Comparison of ENCODE assay signal across 16 cellular contexts in the genomic region with DNA sequence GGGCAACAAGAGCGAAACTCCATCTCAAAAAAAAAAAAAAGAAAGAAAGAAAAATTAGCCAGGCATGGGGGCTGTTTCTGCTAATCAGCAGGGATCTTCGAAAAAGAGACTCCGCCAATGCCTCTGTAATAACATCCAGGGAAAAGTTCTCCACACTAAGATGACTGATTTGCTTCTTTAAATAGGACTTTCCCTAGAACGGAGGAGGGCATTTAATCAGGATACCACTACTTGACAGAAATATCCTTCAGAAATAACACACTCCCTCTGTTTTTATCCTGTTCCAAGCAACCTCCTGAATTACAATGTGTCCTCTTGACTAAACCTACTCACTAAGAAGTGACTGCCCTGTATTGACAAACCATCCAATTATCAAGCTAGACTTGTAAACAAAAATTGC. TPM values are rescaled to one million over a fixed set of nuclear protein-coding genes. Genes with fewer than 3 reads are reported as not detected.
DNase-seq lines count a peak whose midpoint lies in the region; ATAC-seq and TF ChIP-seq lines count a peak whose summit lies in the region.
"Had no signal": no experiment of that assay in that cellular context is flagged by ENCODE, and none has a peak within 500 bp of the region (broad histone marks: within the 10 kb centered on the region; RNA-seq: fewer than 3 reads in every experiment).

No MANE protein-coding gene starts in this region.

- H2AFZ ChIP-seq in PC-9, result no peak overlapping the region
- H2AFZ ChIP-seq: GM23248 had no signal

- no peak overlapping the region for H3K4me2 ChIP-seq in PC-9
- H3K4me2 ChIP-seq: BLaER1 treated with 17β-estradiol and CSF1 and Interleukin-3, amounts not matched to agents 10 nM and 100 nM had no signal

- peaks cover 68% of the 10 kb centered on the region for H4K20me1 ChIP-seq in PC-9 (ENCODE audit: insufficient read depth)

- peaks cover 55% of the 10 kb centered on the region for H3K9me3 Mint-ChIP-seq in nephron progenitor cell

- TF ChIP-seq CTCF in PC-9 (conservative IDR thresholded peaks at IDR 0.05), result no peak
- no peak for TF ChIP-seq CTCF in psoas muscle (IDR thresholded peaks at IDR 0.05)
- TF ChIP-seq CTCF in prostate gland (IDR thresholded peaks at IDR 0.05), result no peak
- no peak for TF ChIP-seq CTCF in nephron progenitor cell (IDR thresholded peaks at IDR 0.05)

- ATAC-seq in left cardiac atrium (peak; percentile 40 to 81), psoas muscle (peak in 3 of 4 donors; percentile 30 to 75 (median 44))
- ATAC-seq: HCT116, Panc1 had no signal

- no peaks in the 10 kb centered on the region; the same call in none of the 2 replicates for H3K9me3 ChIP-seq in PC-9 (ENCODE audit: insufficient read depth, low read depth)
- no peaks in the 10 kb centered on the region for H3K9me3 ChIP-seq in psoas muscle
- H3K9me3 ChIP-seq in prostate gland, result no peaks in the 10 kb centered on the region

- no peaks in the 10 kb centered on the region for H3K4me1 Mint-ChIP-seq in nephron progenitor cell

- BruUV-seq in PC-9 (replicated peaks; lab: Mats Ljungman, UMichigan), result no TSS peak

- no peaks in the 10 kb centered on the region for H3F3A ChIP-seq in PC-9 (ENCODE audit: insufficient read depth, low read depth)

- H3K27me3 ChIP-seq in PC-9 (ENCODE audit: insufficient read depth, low read depth) (no peaks in the 10 kb centered on the region), psoas muscle (ENCODE audit: insufficient read depth in 3 of 3, low read length in 2 of 3) (no peaks in the 10 kb centered on the region), prostate gland (replicated peaks; ENCODE audit: insufficient read depth) (no peaks in the 10 kb centered on the region)
- H3K27me3 ChIP-seq: BLaER1 treated with 17β-estradiol and CSF1 and Interleukin-3, amounts not matched to agents 10 nM and 100 nM had no signal

- WGBS in psoas muscle, 3 donors, result 49 to 73% (median 55%) methylated on average over 4 of the region's 4 CpGs
- WGBS in prostate gland, result 80% methylated on average over 4 of the region's 4 CpGs

- intact Hi-C loops in PC-9 (cut with micrococcal nuclease; ENCODE audit: unreplicated experiment), result no loop called here
- intact Hi-C loops in left cardiac atrium (cut with DNase I), result no loop called here
- intact Hi-C loops in psoas muscle (cut with DNase I), result no loop called here
- intact Hi-C loops in prostate gland (cut with DNase I), result no loop called here

- H3K79me2 ChIP-seq in PC-9 (ENCODE audit: low read depth), result peaks cover 87% of the 10 kb centered on the region

- H3K4me1 ChIP-seq in PC-9 (replicated peaks; ENCODE audit: insufficient read depth) (no peaks in the 10 kb centered on the region), psoas muscle (peaks cover 24% of the 10 kb centered on the region), prostate gland (replicated peaks) (no peaks in the 10 kb centered on the region)

- H3K27ac ChIP-seq in PC-9, result 0 out of 2 replicates have a peak overlapping the region, but pooled peaks have one; percentile 3
- peak overlapping the region; percentile 4 for H3K27ac ChIP-seq in psoas muscle
- no peak overlapping the region for H3K27ac ChIP-seq in prostate gland
- H3K27ac ChIP-seq: BLaER1 treated with 17β-estradiol and CSF1 and Interleukin-3, amounts not matched to agents 10 nM and 100 nM; GM23248 had no signal

- H3K9me2 ChIP-seq in PC-9 (ENCODE audit: insufficient read depth), result no peaks in the 10 kb centered on the region

- H3K27me3 Mint-ChIP-seq in nephron progenitor cell (ENCODE audit: low read depth, poor library complexity), result no peaks in the 10 kb centered on the region

- CTCF ChIA-PET in PC-9 (lab: Charles Lee), result interaction anchor here (0.6 kb wide), 1 partner anchor 55 kb away, joined by 7 read pairs; no protein-coding TSS in a partner anchor

- no peak overlapping the region for H3K27ac Mint-ChIP-seq in nephron progenitor cell

- no peak overlapping the region for H3K4me3 ChIP-seq in PC-9
- no peak overlapping the region for H3K4me3 ChIP-seq in psoas muscle
- H3K4me3 ChIP-seq in prostate gland, result no peak overlapping the region
- H3K4me3 ChIP-seq: BLaER1 treated with 17β-estradiol and CSF1 and Interleukin-3, amounts not matched to agents 10 nM and 100 nM; GM23248 had no signal

- POLR2A ChIA-PET in PC-9 (lab: Charles Lee; ENCODE audit: unreplicated experiment), result no interaction called here

- peaks cover 87% of the 10 kb centered on the region for H3K36me3 Mint-ChIP-seq in nephron progenitor cell (ENCODE audit: low read depth)

- peak; percentile 12 for DNase-seq in NCI-H2171 treated with DMSO at 0.1 percent for 48 hours (lab: John Stamatoyannopoulos, UW)
- DNase-seq in NCI-H2171 (lab: John Stamatoyannopoulos, UW), result no peak
- DNase-seq in PC-9, result no peak
- DNase-seq in left cardiac atrium, result no peak
- DNase-seq in psoas muscle, result no peak
- no peak for DNase-seq in prostate gland (ENCODE audit: low spot score)
- DNase-seq in nephron progenitor cell, result no peak
- no peak for DNase-seq in mesenteric fat pad (ENCODE audit: low spot score)
- DNase-seq: GM23248, KBM-7, NCI-H1105, NCI-H1694 treated with DMSO at 0.1 percent for 48 hours, SHP77 had no signal

- H3K36me3 ChIP-seq in PC-9 (ENCODE audit: low read depth) (peaks cover 16% of the 10 kb centered on the region), psoas muscle (ENCODE audit: insufficient read depth in 1 of 2, low read depth in 1 of 2) (no peaks in the 10 kb centered on the region), prostate gland (no peaks in the 10 kb centered on the region)

- H3K4me3 Mint-ChIP-seq in nephron progenitor cell, result no peak overlapping the region

- TF ChIP-seq POLR2A in prostate gland (IDR thresholded peaks at IDR 0.05), result no peak

RNA-seq across cellular contexts. Expression of a gene that starts 21.7 kb away (rescaled TPM):
- total RNA-seq in PC-9 (2021), result 47.8 and 50.5 TPM in 2 replicates
- 10 to 100 TPM; 31.1 to 31.4 TPM for total RNA-seq in left cardiac atrium
- 10 to 100 TPM; 19.9 to 26.0 (median 24.7) TPM for total RNA-seq in psoas muscle
- polyA plus RNA-seq in psoas muscle, result 10 to 100 TPM in 2 of 3 donors, 1 to 10 TPM in 1; 9.1 to 12.3 (median 10.9) TPM
- total RNA-seq in prostate gland, result 10 to 100 TPM; 49.5 to 63.5 TPM
- 36.0 TPM for total RNA-seq in mesenteric fat pad

Comparison
In these comparisons a context has a peak if more than half of its experiments do, and no peak if none do; other contexts are left out.
1. H3K27ac ChIP-seq: peak in PC-9 (single experiment) and psoas muscle (single experiment); none in prostate gland (0 of 2).